ENCODE assay signal across 11 cellular contexts in the genomic region with DNA sequence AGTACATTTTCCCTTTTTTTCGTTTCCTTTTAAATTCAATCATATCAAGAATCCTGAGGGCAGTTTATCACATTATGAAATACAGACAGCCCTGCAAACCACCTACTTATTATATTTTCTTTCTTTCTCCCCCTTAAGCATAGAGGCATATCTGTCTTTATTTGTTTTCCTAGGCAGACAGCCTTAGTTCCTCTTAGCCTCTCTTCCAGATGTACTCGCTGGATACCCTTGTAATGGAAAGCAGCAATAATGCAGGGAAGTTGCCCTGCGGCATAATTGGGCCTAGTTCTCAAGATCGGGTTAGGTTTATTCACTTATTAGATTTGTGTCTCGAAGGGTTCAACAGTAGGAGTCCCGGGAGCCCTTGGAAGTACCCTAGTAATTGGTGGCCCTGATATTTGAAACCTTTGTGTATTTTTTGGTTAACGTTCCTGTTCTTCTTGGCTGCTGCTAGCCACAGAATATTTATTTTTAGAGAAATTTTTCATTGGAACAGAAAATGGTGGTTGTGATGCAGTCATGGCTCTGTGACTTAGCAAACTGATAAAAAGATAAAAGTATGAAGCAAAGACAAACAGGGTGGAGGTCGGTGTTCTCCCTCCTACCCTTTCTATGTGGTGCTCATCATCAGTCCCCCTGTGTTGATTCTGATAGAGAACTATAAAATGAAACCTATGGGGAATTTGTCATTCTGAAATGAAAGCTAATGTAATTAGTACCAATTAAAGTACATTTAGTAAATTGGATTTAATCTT. TPM values are rescaled to one million over a fixed set of nuclear protein-coding genes. Genes with fewer than 3 reads are reported as not detected.
DNase-seq lines count a peak whose midpoint lies in the region; ATAC-seq and TF ChIP-seq lines count a peak whose summit lies in the region.
"Had no signal": no experiment of that assay in that cellular context is flagged by ENCODE, and none has a peak within 500 bp of the region (broad histone marks: within the 10 kb centered on the region; RNA-seq: fewer than 3 reads in every experiment).

No MANE protein-coding gene starts in this region.

- no peaks in the 10 kb centered on the region for H3K9me3 Mint-ChIP-seq in activated T-cell treated with anti-CD3 and anti-CD28 coated beads, Interleukin-2, amount 50 U/mL, for 24 hours
- H3K9me3 Mint-ChIP-seq in activated B cell treated with CpG ODN at 0.5 μM for 24 hours (no peaks in the 10 kb centered on the region), type B pancreatic cell (no peaks in the 10 kb centered on the region)

- ATAC-seq in activated B cell treated with CpG ODN at 0.5 μM for 24 hours (ENCODE audit: low read depth): no peak
- ATAC-seq in right cardiac atrium: peak; percentile 49 to 58
- no peak for ATAC-seq in GM21786 (IDR thresholded peaks at IDR 0.05; ENCODE audit: unreplicated experiment)
- ATAC-seq: right lobe of liver had no signal

- H3K4me1 ChIP-seq in right cardiac atrium (ENCODE audit: control insufficient read depth, insufficient read depth, low read length): peaks cover 5% of the 10 kb centered on the region
- H3K4me1 ChIP-seq: right lobe of liver had no signal

- H3K4me3 ChIP-seq in right cardiac atrium (ENCODE audit: low read length): no peak overlapping the region
- H3K4me3 ChIP-seq: right lobe of liver had no signal

- POLR2A ChIA-PET in activated B cell treated with CpG ODN at 0.5 μM for 24 hours (lab: Charles Lee): no interaction called here

- peak overlapping the region; percentile 35 for H3K27ac ChIP-seq in right cardiac atrium (ENCODE audit: low read length)
- H3K27ac ChIP-seq: C4-2B, right lobe of liver had no signal

- H3K27me3 Mint-ChIP-seq in activated T-cell treated with anti-CD3 and anti-CD28 coated beads, Interleukin-2, amount 50 U/mL, for 24 hours: no peaks in the 10 kb centered on the region
- H3K27me3 Mint-ChIP-seq in activated B cell treated with CpG ODN at 0.5 μM for 24 hours (no peaks in the 10 kb centered on the region), type B pancreatic cell (peaks cover 3% of the 10 kb centered on the region)

- intact Hi-C loops in activated B cell treated with CpG ODN at 0.5 μM for 24 hours (cut with micrococcal nuclease): no loop called here
- intact Hi-C loops in right cardiac atrium (cut with DNase I): no loop called here

- no peaks in the 10 kb centered on the region for H3K9me3 ChIP-seq in right cardiac atrium (ENCODE audit: control insufficient read depth, low read length)
- H3K9me3 ChIP-seq: right lobe of liver had no signal

- peak overlapping the region; percentile 7 for H3K27ac Mint-ChIP-seq in activated T-cell treated with anti-CD3 and anti-CD28 coated beads, Interleukin-2, amount 50 U/mL, for 24 hours
- H3K27ac Mint-ChIP-seq in activated B cell treated with CpG ODN at 0.5 μM for 24 hours (peak overlapping the region; percentile 1), type B pancreatic cell (no peak overlapping the region)

- 51% methylated on average over 8 of the region's 8 CpGs for WGBS in right cardiac atrium

- no peak for DNase-seq in activated T-cell treated with anti-CD3 and anti-CD28 coated beads, Interleukin-2, amount 50 U/mL, for 24 hours
- DNase-seq in activated T-cell treated with anti-CD3 and anti-CD28 coated beads for 4 hours: no peak
- no peak for DNase-seq in activated B cell treated with CpG ODN at 0.5 μM for 24 hours
- peak in 1 of 3 donors; percentile 22 for DNase-seq in right cardiac atrium
- DNase-seq in type B pancreatic cell (ENCODE audit: extremely low spot score, unreplicated experiment): no peak
- no peak for DNase-seq in SKM-1 treated with dmso at 0.1 percent for 144 hours (lab: John Stamatoyannopoulos, UW; ENCODE audit: unreplicated experiment)
- DNase-seq in AG20443 (ENCODE audit: low spot score): no peak
- DNase-seq: activated naive CD4-positive, alpha-beta T cell treated with Interleukin-2 at 50 U/mL for 16 hours; right lobe of liver had no signal

- H3K27me3 ChIP-seq in right cardiac atrium (ENCODE audit: control insufficient read depth, insufficient read depth): no peaks in the 10 kb centered on the region
- H3K27me3 ChIP-seq: right lobe of liver had no signal

- H3K36me3 Mint-ChIP-seq in activated T-cell treated with anti-CD3 and anti-CD28 coated beads, Interleukin-2, amount 50 U/mL, for 24 hours (ENCODE audit: low read depth): peaks cover 12% of the 10 kb centered on the region
- H3K36me3 Mint-ChIP-seq in activated B cell treated with CpG ODN at 0.5 μM for 24 hours (ENCODE audit: low read depth): peaks cover 31% of the 10 kb centered on the region
- H3K36me3 Mint-ChIP-seq in type B pancreatic cell: peaks cover 44% of the 10 kb centered on the region

- no peak for TF ChIP-seq CTCF in activated B cell treated with CpG ODN at 0.5 μM for 24 hours (IDR thresholded peaks at IDR 0.05)
- no peak for TF ChIP-seq CTCF in type B pancreatic cell (conservative IDR thresholded peaks at IDR 0.05)

- H3K4me1 Mint-ChIP-seq in activated T-cell treated with anti-CD3 and anti-CD28 coated beads, Interleukin-2, amount 50 U/mL, for 24 hours (ENCODE audit: low read depth): peaks cover 88% of the 10 kb centered on the region
- peaks cover 77% of the 10 kb centered on the region for H3K4me1 Mint-ChIP-seq in activated B cell treated with CpG ODN at 0.5 μM for 24 hours
- H3K4me1 Mint-ChIP-seq in type B pancreatic cell (ENCODE audit: unreplicated experiment): peaks cover 54% of the 10 kb centered on the region

- H3K4me3 Mint-ChIP-seq in activated T-cell treated with anti-CD3 and anti-CD28 coated beads, Interleukin-2, amount 50 U/mL, for 24 hours: no peak overlapping the region
- no peak overlapping the region for H3K4me3 Mint-ChIP-seq in activated B cell treated with CpG ODN at 0.5 μM for 24 hours
- H3K4me3 Mint-ChIP-seq in type B pancreatic cell: peak overlapping the region; percentile 60

- CTCF ChIA-PET in activated B cell treated with CpG ODN at 0.5 μM for 24 hours (lab: Charles Lee): no interaction called here

RNA-seq across cellular contexts. Expression of a gene that starts 6.4 kb away (rescaled TPM):
- total RNA-seq in activated B cell treated with CpG ODN at 0.5 μM for 24 hours (62.6 and 63.9 TPM in 2 replicates), right cardiac atrium (10 to 100 TPM; 16.3 to 20.1 (median 18.7) TPM), type B pancreatic cell (ENCODE audit: low replicate concordance) (77.7 and 83.5 TPM in 2 replicates)
- polyA plus RNA-seq in right cardiac atrium: 5.9 TPM

Comparison
In these comparisons a context has a peak if more than half of its experiments do, and no peak if none do; other contexts are left out.
1. ATAC-seq: peak in right cardiac atrium (2 of 2); none in activated B cell treated with CpG ODN at 0.5 μM for 24 hours (single experiment) and GM21786 (single experiment).